Comparison of ENCODE assay signal across 13 cellular contexts in the genomic region with DNA sequence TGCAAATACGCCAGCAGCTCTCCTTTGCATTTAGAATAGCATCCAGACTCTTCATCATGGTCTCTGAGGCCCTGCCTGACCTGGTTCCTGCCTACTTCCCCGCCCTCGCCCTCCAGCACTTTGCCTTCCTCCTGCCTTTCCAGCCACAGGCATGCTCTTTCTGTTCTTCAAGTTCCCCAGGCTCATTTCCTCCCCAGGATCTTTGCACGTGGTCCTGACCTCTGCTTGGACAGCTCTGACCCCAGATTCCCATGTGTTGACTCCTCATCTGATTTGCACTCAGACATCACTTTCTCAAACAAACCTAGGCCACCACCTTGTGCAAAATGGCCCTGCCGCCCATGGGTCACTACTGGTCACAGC.
A peak's percentile ranks its signal among the peaks of the same experiment; 100 is the strongest.
DNase-seq lines count a peak whose midpoint lies in the region; TF ChIP-seq lines count a peak whose summit lies in the region.
"Had no signal": no experiment of that assay in that cellular context is flagged by ENCODE, and none has a peak within 500 bp of the region (broad histone marks: within the 10 kb centered on the region; RNA-seq: fewer than 3 reads in every experiment).

No MANE protein-coding gene starts in this region.

- no peak for TF ChIP-seq CTCF in PC-9 (conservative IDR thresholded peaks at IDR 0.05)
- TF ChIP-seq CTCF in epithelial cell of esophagus (IDR thresholded peaks at IDR 0.05; ENCODE audit: insufficient read depth, low read depth, low read length, missing control alignments): no peak
- no peak for TF ChIP-seq CTCF in nephron (IDR thresholded peaks at IDR 0.05; ENCODE audit: unreplicated experiment in 3 of 3)
- no peak for TF ChIP-seq CTCF in esophagus muscularis mucosa (IDR thresholded peaks at IDR 0.05)
- no peak for TF ChIP-seq CTCF in mesothelial cell of epicardium (IDR thresholded peaks at IDR 0.05; ENCODE audit: unreplicated experiment)

- H3K4me3 ChIP-seq in PC-9 (no peak overlapping the region), epithelial cell of esophagus (ENCODE audit: low read length) (no peak overlapping the region), esophagus muscularis mucosa (no peak overlapping the region)

- no peak for TF ChIP-seq EP300 in esophagus muscularis mucosa (IDR thresholded peaks at IDR 0.05)

- peak overlapping the region; percentile 49 for H3K4me2 ChIP-seq in PC-9
- H3K4me2 ChIP-seq: KMS-11 had no signal

- H3K36me3 Mint-ChIP-seq in nephron (ENCODE audit: low read depth) (no peaks in the 10 kb centered on the region), mesothelial cell of epicardium (peaks cover 11% of the 10 kb centered on the region)

- CTCF ChIA-PET in PC-9 (lab: Charles Lee): no interaction called here

- no peak for TF ChIP-seq POLR2A in esophagus muscularis mucosa (IDR thresholded peaks at IDR 0.05; ENCODE audit: low read depth)

- H3K36me3 ChIP-seq in PC-9 (ENCODE audit: low read depth) (peaks cover 14% of the 10 kb centered on the region; the same call in 1 of the 2 replicates), esophagus muscularis mucosa (no peaks in the 10 kb centered on the region)

- peaks cover 7% of the 10 kb centered on the region; the same call in 1 of the 2 replicates for H3K9me3 ChIP-seq in PC-9 (ENCODE audit: insufficient read depth, low read depth)
- peaks cover 0 to 7% (median 5%) of the 10 kb centered on the region in 4 donors for H3K9me3 ChIP-seq in esophagus muscularis mucosa

- no peaks in the 10 kb centered on the region for H3K79me2 ChIP-seq in PC-9 (ENCODE audit: low read depth)

- H3K27ac ChIP-seq in PC-9: peak overlapping the region; percentile 77
- no peak overlapping the region for H3K27ac ChIP-seq in esophagus muscularis mucosa (replicated peaks in 1 of 4)
- H3K27ac ChIP-seq: C4-2B, KMS-11 had no signal

- H3K9me3 Mint-ChIP-seq in nephron (peaks cover 9% of the 10 kb centered on the region), mesothelial cell of epicardium (peaks cover 12% of the 10 kb centered on the region)

- H3K27ac Mint-ChIP-seq in nephron (peak overlapping the region in 2 of 3 experiments; percentile 14 to 33), mesothelial cell of epicardium (no peak overlapping the region)
- H3K27ac Mint-ChIP-seq: activated naive CD8-positive, alpha-beta T cell; T-helper 1 cell treated with Interleukin-12 subunit alpha and Interleukin-12 subunit beta and Interleukin-4 antibody, amounts not matched to agents 30 μg/mL and 1 μg/mL, for 36 hours had no signal

- H3K27me3 Mint-ChIP-seq in nephron (ENCODE audit: low read depth) (peaks cover 4% of the 10 kb centered on the region), mesothelial cell of epicardium (ENCODE audit: low read depth) (peaks cover 2% of the 10 kb centered on the region)
- H3K27me3 Mint-ChIP-seq: activated naive CD8-positive, alpha-beta T cell had no signal

- POLR2A ChIA-PET in PC-9 (lab: Charles Lee; ENCODE audit: unreplicated experiment): no interaction called here

- H2AFZ ChIP-seq in PC-9: no peak overlapping the region

- H3K4me1 ChIP-seq in PC-9 (replicated peaks; ENCODE audit: insufficient read depth) (peaks cover 47% of the 10 kb centered on the region), esophagus muscularis mucosa (peaks cover 0 to 29% (median 16%) of the 10 kb centered on the region in 4 donors)

- WGBS in esophagus muscularis mucosa: 89% methylated on average over 5 of the region's 5 CpGs

- DNase-seq in EH (ENCODE audit: low read depth) (peak; percentile 94), PC-9 (peak; percentile 82 to 97), epithelial cell of esophagus (ENCODE audit: low read depth) (peak; percentile 15), esophagus muscularis mucosa (ENCODE audit: extremely low spot score) (no peak), mesenteric fat pad (ENCODE audit: low spot score) (no peak), mesothelial cell of epicardium (ENCODE audit: low spot score in 2 of 2, unreplicated experiment in 2 of 2) (no peak)
- no peak for DNase-seq in activated CD4-positive, alpha-beta T cell treated with anti-CD3 and anti-CD28 coated beads, Interleukin-2, amount 50 U/mL, for 48 hours
- DNase-seq: stimulated activated CD8-positive, alpha-beta memory T cell treated with anti-CD3 and anti-CD28 coated beads, Interleukin-4, amount 100 ng/mL, for 48 hours had no signal

- peaks cover 29% of the 10 kb centered on the region for H3F3A ChIP-seq in PC-9 (ENCODE audit: insufficient read depth, low read depth)

- no peaks in the 10 kb centered on the region for H4K20me1 ChIP-seq in PC-9 (ENCODE audit: insufficient read depth)

- H3K4me1 Mint-ChIP-seq in nephron: peaks cover 39% of the 10 kb centered on the region
- peaks cover 26% of the 10 kb centered on the region for H3K4me1 Mint-ChIP-seq in mesothelial cell of epicardium

- BruUV-seq in PC-9 (replicated peaks; lab: Mats Ljungman, UMichigan): no TSS peak

- no peaks in the 10 kb centered on the region for H3K27me3 ChIP-seq in PC-9 (ENCODE audit: insufficient read depth, low read depth)
- H3K27me3 ChIP-seq in esophagus muscularis mucosa: no peaks in the 10 kb centered on the region

- no peak overlapping the region for H3K4me3 Mint-ChIP-seq in nephron
- no peak overlapping the region for H3K4me3 Mint-ChIP-seq in mesothelial cell of epicardium
- H3K4me3 Mint-ChIP-seq: activated naive CD8-positive, alpha-beta T cell; T-helper 1 cell treated with Interleukin-12 subunit alpha and Interleukin-12 subunit beta and Interleukin-4 antibody, amounts not matched to agents 30 μg/mL and 1 μg/mL, for 36 hours had no signal

- no peaks in the 10 kb centered on the region for H3K9me2 ChIP-seq in PC-9 (ENCODE audit: insufficient read depth)

- intact Hi-C loops in PC-9 (cut with micrococcal nuclease; ENCODE audit: unreplicated experiment): loop anchor here (2.0 kb wide), 2 partner anchors 18 to 36 kb away; no protein-coding TSS in a partner anchor
- intact Hi-C loops in esophagus muscularis mucosa (cut with DNase I): no loop called here

Comparison
In these comparisons a context has a peak if more than half of its experiments do, and no peak if none do; other contexts are left out.
1. DNase-seq: peak in EH (single experiment), PC-9 (2 of 2) and epithelial cell of esophagus (single experiment); none in esophagus muscularis mucosa (single experiment), mesenteric fat pad (single experiment), activated CD4-positive, alpha-beta T cell treated with anti-CD3 and anti-CD28 coated beads, Interleukin-2, amount 50 U/mL, for 48 hours (0 of 2) and mesothelial cell of epicardium (0 of 2).